8 cellular contexts compared by ENCODE assay signal in genomic region chr2:234335676-234336228, GRCh38.
A peak's percentile ranks its signal among the peaks of the same experiment; 100 is the strongest.
DNase-seq lines count a peak whose midpoint lies in the region; ATAC-seq and TF ChIP-seq lines count a peak whose summit lies in the region.

No MANE protein-coding gene starts in this region.

- CTCF ChIA-PET in RWPE1 (lab: Yijun Ruan, JAX): no interaction called here

- no peaks in the 10 kb centered on the region for H3K36me3 ChIP-seq in skeletal muscle tissue (ENCODE audit: control insufficient read depth in 3 of 3, insufficient read depth in 3 of 3, low read length in 3 of 3)

- peak; percentile 25 for DNase-seq in DMS153 treated with DMSO at 0.1 percent for 48 hours (lab: John Stamatoyannopoulos, UW; ENCODE audit: unreplicated experiment)
- DNase-seq in RWPE1 (ENCODE audit: low spot score): peak; percentile 55
- peak; percentile 78 for DNase-seq in amniotic epithelial cell (ENCODE audit: low read depth)
- peak; percentile 68 for DNase-seq in left ventricle myocardium superior
- no peak for DNase-seq in LoVo (ENCODE audit: low spot score)

- H3K9ac ChIP-seq in skeletal muscle tissue (ENCODE audit: low read depth in 1 of 3, low read length in 3 of 3): peak overlapping the region in 2 of 3 donors; percentile 17 to 62

- intact Hi-C loops in left ventricle myocardium superior (cut with micrococcal nuclease): no loop called here

- peaks cover 5 to 11% (median 7%) of the 10 kb centered on the region in 3 donors for H3K4me1 ChIP-seq in skeletal muscle tissue (ENCODE audit: control insufficient read depth in 3 of 3, insufficient read depth in 3 of 3, low read length in 3 of 3)

- H3K9me3 ChIP-seq in skeletal muscle tissue (ENCODE audit: control insufficient read depth in 3 of 3, low read length in 3 of 3): no peaks in the 10 kb centered on the region

- peaks cover 0 to 6% (median 3%) of the 10 kb centered on the region in 3 donors for H3K27me3 ChIP-seq in skeletal muscle tissue (ENCODE audit: control insufficient read depth in 3 of 3, insufficient read depth in 3 of 3, low read length in 3 of 3)

- H3K4me3 ChIP-seq in skeletal muscle tissue (ENCODE audit: low read length in 3 of 3): peak overlapping the region; percentile 7 to 45 (median 41)

- no peak for TF ChIP-seq CTCF in RWPE1 (conservative IDR thresholded peaks at IDR 0.05; ENCODE audit: low read depth)

- POLR2A ChIA-PET in RWPE1 (lab: Yijun Ruan, JAX; ENCODE audit: low non-redundant PET): no interaction called here

- peak overlapping the region; percentile 90 for H3K27ac ChIP-seq in RWPE1
- peak overlapping the region; percentile 49 for H3K27ac ChIP-seq in skeletal muscle tissue (ENCODE audit: low read depth, low read length)

- peak; percentile 92 for ATAC-seq in left ventricle myocardium superior
- no peak for ATAC-seq in GM21717 (IDR thresholded peaks at IDR 0.05; ENCODE audit: unreplicated experiment)
- no peak for ATAC-seq in GM18870 (IDR thresholded peaks at IDR 0.05; ENCODE audit: unreplicated experiment)
